2 cellular contexts compared by ENCODE assay signal in the genomic region with DNA sequence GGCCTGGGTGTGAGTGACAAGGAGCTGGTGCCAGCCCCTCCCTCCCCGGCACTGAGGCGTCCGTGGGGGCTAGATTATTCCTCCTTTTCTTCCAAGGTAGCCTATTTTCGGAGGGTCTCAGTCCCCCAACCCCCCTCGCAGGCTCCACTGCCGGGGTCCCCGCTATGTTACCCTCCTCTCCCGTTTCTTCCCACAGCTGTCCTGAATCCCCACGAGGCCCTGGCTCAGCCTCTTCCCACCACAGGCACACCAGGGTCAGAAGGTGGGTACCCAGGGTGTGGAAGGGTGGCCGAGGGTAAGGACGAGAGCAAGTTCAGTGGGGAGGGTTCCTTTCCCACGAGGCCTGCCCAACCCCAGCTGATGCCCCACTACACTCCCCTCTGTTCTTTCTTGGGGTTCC.
TF ChIP-seq lines count a peak whose summit lies in the region.

No MANE protein-coding gene starts in this region.

TF ChIP-seq in HEK293, 187 proteins besides CTCF, POLR2A, EP300 and RAD21:
- TF ChIP-seq MEIS1 (CRISPR knock-in tag; IDR thresholded peaks at IDR 0.05; ENCODE audit: borderline replicate concordance) (no peak), ZNF76 (tag by site-specific recombination; IDR thresholded peaks at IDR 0.05; ENCODE audit: borderline replicate concordance, low read depth) (no peak), ZNF335 (tag by site-specific recombination; conservative IDR thresholded peaks at IDR 0.05) (peak; percentile 14; the same call in 1 of the 2 replicates)

TF ChIP-seq in GM12878, 131 proteins besides CTCF, POLR2A, EP300 and RAD21:
- no peak for TF ChIP-seq JUND (IDR thresholded peaks at IDR 0.05; ENCODE audit: low read depth, low read length)
- no peak for TF ChIP-seq HDGF (IDR thresholded peaks at IDR 0.05)
- TF ChIP-seq MYC (IDR thresholded peaks at IDR 0.05; ENCODE audit: insufficient read depth, insufficient read length, insufficient replicate concordance, low read length, severe bottlenecking): no peak
- TF ChIP-seq, protein P1, sequence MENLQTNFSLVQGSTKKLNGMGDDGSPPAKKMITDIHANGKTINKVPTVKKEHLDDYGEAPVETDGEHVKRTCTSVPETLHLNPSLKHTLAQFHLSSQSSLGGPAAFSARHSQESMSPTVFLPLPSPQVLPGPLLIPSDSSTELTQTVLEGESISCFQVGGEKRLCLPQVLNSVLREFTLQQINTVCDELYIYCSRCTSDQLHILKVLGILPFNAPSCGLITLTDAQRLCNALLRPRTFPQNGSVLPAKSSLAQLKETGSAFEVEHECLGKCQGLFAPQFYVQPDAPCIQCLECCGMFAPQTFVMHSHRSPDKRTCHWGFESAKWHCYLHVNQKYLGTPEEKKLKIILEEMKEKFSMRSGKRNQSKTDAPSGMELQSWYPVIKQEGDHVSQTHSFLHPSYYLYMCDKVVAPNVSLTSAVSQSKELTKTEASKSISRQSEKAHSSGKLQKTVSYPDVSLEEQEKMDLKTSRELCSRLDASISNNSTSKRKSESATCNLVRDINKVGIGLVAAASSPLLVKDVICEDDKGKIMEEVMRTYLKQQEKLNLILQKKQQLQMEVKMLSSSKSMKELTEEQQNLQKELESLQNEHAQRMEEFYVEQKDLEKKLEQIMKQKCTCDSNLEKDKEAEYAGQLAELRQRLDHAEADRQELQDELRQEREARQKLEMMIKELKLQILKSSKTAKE (IDR thresholded peaks at IDR 0.05; ENCODE audit: low read depth, poor library complexity, severe bottlenecking): no peak
- TF ChIP-seq, protein P2, sequence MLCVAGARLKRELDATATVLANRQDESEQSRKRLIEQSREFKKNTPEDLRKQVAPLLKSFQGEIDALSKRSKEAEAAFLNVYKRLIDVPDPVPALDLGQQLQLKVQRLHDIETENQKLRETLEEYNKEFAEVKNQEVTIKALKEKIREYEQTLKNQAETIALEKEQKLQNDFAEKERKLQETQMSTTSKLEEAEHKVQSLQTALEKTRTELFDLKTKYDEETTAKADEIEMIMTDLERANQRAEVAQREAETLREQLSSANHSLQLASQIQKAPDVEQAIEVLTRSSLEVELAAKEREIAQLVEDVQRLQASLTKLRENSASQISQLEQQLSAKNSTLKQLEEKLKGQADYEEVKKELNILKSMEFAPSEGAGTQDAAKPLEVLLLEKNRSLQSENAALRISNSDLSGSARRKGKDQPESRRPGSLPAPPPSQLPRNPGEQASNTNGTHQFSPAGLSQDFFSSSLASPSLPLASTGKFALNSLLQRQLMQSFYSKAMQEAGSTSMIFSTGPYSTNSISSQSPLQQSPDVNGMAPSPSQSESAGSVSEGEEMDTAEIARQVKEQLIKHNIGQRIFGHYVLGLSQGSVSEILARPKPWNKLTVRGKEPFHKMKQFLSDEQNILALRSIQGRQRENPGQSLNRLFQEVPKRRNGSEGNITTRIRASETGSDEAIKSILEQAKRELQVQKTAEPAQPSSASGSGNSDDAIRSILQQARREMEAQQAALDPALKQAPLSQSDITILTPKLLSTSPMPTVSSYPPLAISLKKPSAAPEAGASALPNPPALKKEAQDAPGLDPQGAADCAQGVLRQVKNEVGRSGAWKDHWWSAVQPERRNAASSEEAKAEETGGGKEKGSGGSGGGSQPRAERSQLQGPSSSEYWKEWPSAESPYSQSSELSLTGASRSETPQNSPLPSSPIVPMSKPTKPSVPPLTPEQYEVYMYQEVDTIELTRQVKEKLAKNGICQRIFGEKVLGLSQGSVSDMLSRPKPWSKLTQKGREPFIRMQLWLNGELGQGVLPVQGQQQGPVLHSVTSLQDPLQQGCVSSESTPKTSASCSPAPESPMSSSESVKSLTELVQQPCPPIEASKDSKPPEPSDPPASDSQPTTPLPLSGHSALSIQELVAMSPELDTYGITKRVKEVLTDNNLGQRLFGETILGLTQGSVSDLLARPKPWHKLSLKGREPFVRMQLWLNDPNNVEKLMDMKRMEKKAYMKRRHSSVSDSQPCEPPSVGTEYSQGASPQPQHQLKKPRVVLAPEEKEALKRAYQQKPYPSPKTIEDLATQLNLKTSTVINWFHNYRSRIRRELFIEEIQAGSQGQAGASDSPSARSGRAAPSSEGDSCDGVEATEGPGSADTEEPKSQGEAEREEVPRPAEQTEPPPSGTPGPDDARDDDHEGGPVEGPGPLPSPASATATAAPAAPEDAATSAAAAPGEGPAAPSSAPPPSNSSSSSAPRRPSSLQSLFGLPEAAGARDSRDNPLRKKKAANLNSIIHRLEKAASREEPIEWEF (IDR thresholded peaks at IDR 0.05; ENCODE audit: insufficient replicate concordance, low read depth, low read length): no peak
- TF ChIP-seq ETV6 (conservative IDR thresholded peaks at IDR 0.05 in 1 of 2, IDR thresholded peaks at IDR 0.05 in 1 of 2; ENCODE audit: borderline replicate concordance in 1 of 2, low read depth in 1 of 2): no peak
- TF ChIP-seq, protein P3, sequence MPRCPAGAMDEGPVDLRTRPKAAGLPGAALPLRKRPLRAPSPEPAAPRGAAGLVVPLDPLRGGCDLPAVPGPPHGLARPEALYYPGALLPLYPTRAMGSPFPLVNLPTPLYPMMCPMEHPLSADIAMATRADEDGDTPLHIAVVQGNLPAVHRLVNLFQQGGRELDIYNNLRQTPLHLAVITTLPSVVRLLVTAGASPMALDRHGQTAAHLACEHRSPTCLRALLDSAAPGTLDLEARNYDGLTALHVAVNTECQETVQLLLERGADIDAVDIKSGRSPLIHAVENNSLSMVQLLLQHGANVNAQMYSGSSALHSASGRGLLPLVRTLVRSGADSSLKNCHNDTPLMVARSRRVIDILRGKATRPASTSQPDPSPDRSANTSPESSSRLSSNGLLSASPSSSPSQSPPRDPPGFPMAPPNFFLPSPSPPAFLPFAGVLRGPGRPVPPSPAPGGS (IDR thresholded peaks at IDR 0.05; ENCODE audit: borderline replicate concordance, insufficient read depth, low read depth, low read length, poor library complexity, severe bottlenecking): no peak
- TF ChIP-seq, protein P4, sequence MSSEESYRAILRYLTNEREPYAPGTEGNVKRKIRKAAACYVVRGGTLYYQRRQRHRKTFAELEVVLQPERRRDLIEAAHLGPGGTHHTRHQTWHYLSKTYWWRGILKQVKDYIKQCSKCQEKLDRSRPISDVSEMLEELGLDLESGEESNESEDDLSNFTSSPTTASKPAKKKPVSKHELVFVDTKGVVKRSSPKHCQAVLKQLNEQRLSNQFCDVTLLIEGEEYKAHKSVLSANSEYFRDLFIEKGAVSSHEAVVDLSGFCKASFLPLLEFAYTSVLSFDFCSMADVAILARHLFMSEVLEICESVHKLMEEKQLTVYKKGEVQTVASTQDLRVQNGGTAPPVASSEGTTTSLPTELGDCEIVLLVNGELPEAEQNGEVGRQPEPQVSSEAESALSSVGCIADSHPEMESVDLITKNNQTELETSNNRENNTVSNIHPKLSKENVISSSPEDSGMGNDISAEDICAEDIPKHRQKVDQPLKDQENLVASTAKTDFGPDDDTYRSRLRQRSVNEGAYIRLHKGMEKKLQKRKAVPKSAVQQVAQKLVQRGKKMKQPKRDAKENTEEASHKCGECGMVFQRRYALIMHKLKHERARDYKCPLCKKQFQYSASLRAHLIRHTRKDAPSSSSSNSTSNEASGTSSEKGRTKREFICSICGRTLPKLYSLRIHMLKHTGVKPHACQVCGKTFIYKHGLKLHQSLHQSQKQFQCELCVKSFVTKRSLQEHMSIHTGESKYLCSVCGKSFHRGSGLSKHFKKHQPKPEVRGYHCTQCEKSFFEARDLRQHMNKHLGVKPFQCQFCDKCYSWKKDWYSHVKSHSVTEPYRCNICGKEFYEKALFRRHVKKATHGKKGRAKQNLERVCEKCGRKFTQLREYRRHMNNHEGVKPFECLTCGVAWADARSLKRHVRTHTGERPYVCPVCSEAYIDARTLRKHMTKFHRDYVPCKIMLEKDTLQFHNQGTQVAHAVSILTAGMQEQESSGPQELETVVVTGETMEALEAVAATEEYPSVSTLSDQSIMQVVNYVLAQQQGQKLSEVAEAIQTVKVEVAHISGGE (CRISPR knock-in tag; IDR thresholded peaks at IDR 0.05): no peak
- TF ChIP-seq BRCA1 (IDR thresholded peaks at IDR 0.05; ENCODE audit: low read depth, low read length): no peak
- TF ChIP-seq CREM (IDR thresholded peaks at IDR 0.05; ENCODE audit: low read depth): no peak
